Comparison of ENCODE assay signal across 15 cellular contexts in genomic region chr5:5798041-5798827, GRCh38.
A peak's percentile ranks its signal among the peaks of the same experiment; 100 is the strongest.
DNase-seq lines count a peak whose midpoint lies in the region; TF ChIP-seq lines count a peak whose summit lies in the region.
"Had no signal": no experiment of that assay in that cellular context is flagged by ENCODE, and none has a peak within 500 bp of the region (broad histone marks: within the 10 kb centered on the region; RNA-seq: fewer than 3 reads in every experiment).

No MANE protein-coding gene starts in this region.

- H3K27ac ChIP-seq in HEK293 (ENCODE audit: extremely low read depth, low read depth, low read length) (no peak overlapping the region), esophagus muscularis mucosa (replicated peaks in 1 of 4) (no peak overlapping the region)
- H3K27ac ChIP-seq: BLaER1 treated with 17β-estradiol and CSF1 and Interleukin-3, amounts not matched to agents 10 nM and 100 nM had no signal

- H3K4me3 ChIP-seq in HEK293 (ENCODE audit: low read depth, low read length), result no peak overlapping the region
- H3K4me3 ChIP-seq in esophagus muscularis mucosa, result no peak overlapping the region
- H3K4me3 ChIP-seq: BLaER1 treated with 17β-estradiol and CSF1 and Interleukin-3, amounts not matched to agents 10 nM and 100 nM had no signal

- DNase-seq in NCI-H82 (lab: John Stamatoyannopoulos, UW) (peak; percentile 96), esophagus muscularis mucosa (ENCODE audit: extremely low spot score) (peak; percentile 75), GDM1 (lab: John Stamatoyannopoulos, UW) (no peak), epidermal melanocyte (ENCODE audit: insufficient read length, low spot score) (no peak), hippocampal formation (lab: John Stamatoyannopoulos, UW) (no peak)
- DNase-seq: Calu3; CD8-positive, alpha-beta T cell; DMS 273 treated with DMSO at 0.1 percent for 48 hours; DMS53; DND-41; EL; GOT3; H7 had no signal

- CTCF ChIA-PET in HEK293 (lab: Yijun Ruan, JAX), result no interaction called here

- intact Hi-C loops in esophagus muscularis mucosa (cut with DNase I), result no loop called here

- POLR2A ChIA-PET in HEK293 (lab: Yijun Ruan, JAX), result no interaction called here

- 78% methylated on average over 9 of the region's 9 CpGs for WGBS in esophagus muscularis mucosa

- no peak for TF ChIP-seq POLR2A in esophagus muscularis mucosa (IDR thresholded peaks at IDR 0.05; ENCODE audit: low read depth)

- H3K9me3 ChIP-seq in HEK293 (ENCODE audit: control insufficient read depth, insufficient read depth, low read depth, low read length), result no peaks in the 10 kb centered on the region
- H3K9me3 ChIP-seq in esophagus muscularis mucosa, result no peaks in the 10 kb centered on the region
- H3K9me3 ChIP-seq: BLaER1 treated with 17β-estradiol and CSF1 and Interleukin-3, amounts not matched to agents 10 nM and 100 nM had no signal

- TF ChIP-seq EP300 in esophagus muscularis mucosa (IDR thresholded peaks at IDR 0.05), result no peak

- no peaks in the 10 kb centered on the region for H3K4me1 ChIP-seq in HEK293 (ENCODE audit: control insufficient read depth, insufficient read depth, low read length)
- peaks cover 5 to 14% (median 10%) of the 10 kb centered on the region in 4 donors for H3K4me1 ChIP-seq in esophagus muscularis mucosa

- no peak for TF ChIP-seq CTCF in HEK293 (tag by site-specific recombination; IDR thresholded peaks at IDR 0.05)
- TF ChIP-seq CTCF in esophagus muscularis mucosa (IDR thresholded peaks at IDR 0.05), result no peak

- H3K27me3 ChIP-seq in esophagus muscularis mucosa, result no peaks in the 10 kb centered on the region
- H3K27me3 ChIP-seq: BLaER1 treated with 17β-estradiol and CSF1 and Interleukin-3, amounts not matched to agents 10 nM and 100 nM had no signal

- H3K36me3 ChIP-seq in HEK293 (ENCODE audit: control insufficient read depth in 2 of 2, insufficient read depth in 1 of 2, low read length in 2 of 2) (no peaks in the 10 kb centered on the region), esophagus muscularis mucosa (no peaks in the 10 kb centered on the region)
- H3K36me3 ChIP-seq: BLaER1 treated with 17β-estradiol and CSF1 and Interleukin-3, amounts not matched to agents 10 nM and 100 nM had no signal

TF ChIP-seq in HEK293, 187 proteins besides CTCF, POLR2A, EP300 and RAD21:
- TF ChIP-seq SCRT2 (tag by site-specific recombination; IDR thresholded peaks at IDR 0.05), result no peak
- peak; percentile 74 for TF ChIP-seq ATF2 (tag by site-specific recombination; IDR thresholded peaks at IDR 0.05; ENCODE audit: low read depth)

Comparison
In these comparisons a context has a peak if more than half of its experiments do, and no peak if none do; other contexts are left out.
1. DNase-seq: peak in NCI-H82 (single experiment) and esophagus muscularis mucosa (single experiment); none in GDM1 (single experiment), epidermal melanocyte (single experiment) and hippocampal formation (0 of 2).